Comparison of ENCODE assay signal across 8 cellular contexts in genomic region chr6:109373762-109374161, GRCh38. TPM values are rescaled to one million over a fixed set of nuclear protein-coding genes. Genes with fewer than 3 reads are reported as not detected.
DNase-seq lines count a peak whose midpoint lies in the region; ATAC-seq, FAIRE-seq and TF ChIP-seq lines count a peak whose summit lies in the region.

No MANE protein-coding gene starts in this region.

- H3K4me1 ChIP-seq in right lobe of liver (peaks cover 0 to 12% (median 0%) of the 10 kb centered on the region in 4 donors), HepG2 (ENCODE audit: insufficient read depth, low read length) (peaks cover 10% of the 10 kb centered on the region)

- peaks cover 21% of the 10 kb centered on the region for H4K20me1 ChIP-seq in HepG2 (ENCODE audit: insufficient read depth, low read length)

- FAIRE-seq in HepG2 (lab: Jason Lieb, UNC), result no peak

- CTCF ChIA-PET in HepG2 (lab: Yijun Ruan, JAX; ENCODE audit: low intra/inter-chr PET ratio, low total read pairs), result no interaction called here

- intact Hi-C loops in right lobe of liver (cut with DNase I), result no loop called here
- intact Hi-C loops in HepG2 (cut with micrococcal nuclease; ENCODE audit: unreplicated experiment), result no loop called here

- no peak overlapping the region for H3K27ac ChIP-seq in right lobe of liver
- H3K27ac ChIP-seq in HepG2 (ENCODE audit: extremely low read length, insufficient read depth, low read length), result no peak overlapping the region

- POLR2A ChIA-PET in HepG2 (lab: Yijun Ruan, JAX), result interaction anchor here (2.7 kb wide), 1 partner anchor 10 kb away, joined by 11 read pairs; the partner anchor contains the start of gene CD164

- peak overlapping the region; percentile 57 for H3K4me3 Mint-ChIP-seq in activated naive CD8-positive, alpha-beta T cell treated with anti-CD3 and anti-CD28 coated beads, Interleukin-2, amount 50 U/mL, for 24 hours

- no peak for TF ChIP-seq RAD21 in HepG2 (CRISPR knock-in tag; IDR thresholded peaks at IDR 0.05)

- DNase-seq in right lobe of liver (no peak), HepG2 (ENCODE audit: low spot score) (no peak), hypothalamus (lab: John Stamatoyannopoulos, UW) (no peak), amniotic stem cell (lab: John Stamatoyannopoulos, UW) (no peak), NCI-H1417 (lab: John Stamatoyannopoulos, UW) (no peak), putamen (ENCODE audit: low spot score) (no peak)
- DNase-seq in activated naive CD8-positive, alpha-beta T cell treated with anti-CD3 and anti-CD28 coated beads, Interleukin-2, amount 50 U/mL, for 24 hours, result peak; percentile 29

- TF ChIP-seq EP300 in HepG2 (IDR thresholded peaks at IDR 0.05; ENCODE audit: low read depth in 2 of 2, low read length in 2 of 2), result no peak
- no peak for TF ChIP-seq EP300 in HepG2 (CRISPR knock-in tag; IDR thresholded peaks at IDR 0.05; ENCODE audit: borderline replicate concordance)

- peaks cover 35% of the 10 kb centered on the region for H3K79me2 ChIP-seq in HepG2 (ENCODE audit: insufficient read depth, low read length)

- no peaks in the 10 kb centered on the region for H3K9me3 ChIP-seq in right lobe of liver
- no peaks in the 10 kb centered on the region for H3K9me3 ChIP-seq in HepG2 (ENCODE audit: low read length)

- 69% methylated on average over 4 of the region's 4 CpGs for WGBS in right lobe of liver (ENCODE audit: insufficient coverage, low coverage, low lambda C conversion rate, missing lambda C conversion rate)
- 99% methylated on average over 4 of the region's 4 CpGs for WGBS in HepG2 (ENCODE audit: low lambda C conversion rate)

- ATAC-seq in right lobe of liver, result peak in 3 of 4 donors; percentile 40 to 41 (median 41)
- no peak for ATAC-seq in HepG2
- peak; percentile 93 for ATAC-seq in HG03135 (IDR thresholded peaks at IDR 0.05; ENCODE audit: unreplicated experiment)
- ATAC-seq in activated naive CD8-positive, alpha-beta T cell treated with anti-CD3 and anti-CD28 coated beads, Interleukin-2, amount 50 U/mL, for 24 hours, result peak; percentile 94

- no peak overlapping the region for H3K4me2 ChIP-seq in HepG2 (ENCODE audit: low read depth, low read length)

- TF ChIP-seq POLR2A in right lobe of liver (IDR thresholded peaks at IDR 0.05) (no peak), HepG2 (IDR thresholded peaks at IDR 0.05; ENCODE audit: insufficient read depth in 1 of 2, low read depth in 2 of 2, low read length in 2 of 2) (no peak)

- H3K36me3 Mint-ChIP-seq in activated naive CD8-positive, alpha-beta T cell treated with anti-CD3 and anti-CD28 coated beads, Interleukin-2, amount 50 U/mL, for 24 hours (ENCODE audit: low read depth), result peaks cover 80% of the 10 kb centered on the region

- H3K36me3 ChIP-seq in right lobe of liver (peaks cover 8 to 80% (median 28%) of the 10 kb centered on the region in 4 donors), HepG2 (replicated peaks in 1 of 2; ENCODE audit: control insufficient read depth in 1 of 2, insufficient read depth in 2 of 2, low read length in 2 of 2) (peaks cover 19 to 87% of the 10 kb centered on the region in 2 experiments)

- no peaks in the 10 kb centered on the region for H3K27me3 Mint-ChIP-seq in activated naive CD8-positive, alpha-beta T cell treated with anti-CD3 and anti-CD28 coated beads, Interleukin-2, amount 50 U/mL, for 24 hours

- peaks cover 72% of the 10 kb centered on the region for H3K4me1 Mint-ChIP-seq in activated naive CD8-positive, alpha-beta T cell treated with anti-CD3 and anti-CD28 coated beads, Interleukin-2, amount 50 U/mL, for 24 hours

- no peak overlapping the region for H3K9ac ChIP-seq in HepG2 (ENCODE audit: insufficient read depth, low read depth, low read length)

- TF ChIP-seq CTCF in right lobe of liver (IDR thresholded peaks at IDR 0.05), result no peak
- no peak for TF ChIP-seq CTCF in HepG2 (CRISPR knock-in tag; IDR thresholded peaks at IDR 0.05)

- no peaks in the 10 kb centered on the region for H3K9me3 Mint-ChIP-seq in activated naive CD8-positive, alpha-beta T cell treated with anti-CD3 and anti-CD28 coated beads, Interleukin-2, amount 50 U/mL, for 24 hours

- H3K27me3 ChIP-seq in right lobe of liver (no peaks in the 10 kb centered on the region), HepG2 (ENCODE audit: control insufficient read depth in 1 of 2, insufficient read depth in 2 of 2, low read length in 2 of 2) (no peaks in the 10 kb centered on the region)

- BruUV-seq in HepG2 (replicated peaks; lab: Mats Ljungman, UMichigan), result no TSS peak

- H2AFZ ChIP-seq in HepG2 (ENCODE audit: low read length), result no peak overlapping the region

- H3K4me3 ChIP-seq in right lobe of liver (no peak overlapping the region), HepG2 (replicated peaks in 1 of 3; ENCODE audit: insufficient read depth in 1 of 3, low read depth in 2 of 3, low read length in 3 of 3) (no peak overlapping the region)

- in situ Hi-C loops in HepG2 (cut with HindIII; ENCODE audit: extremely low pct_ligation_motif_present, low pct_unique_long_range_greater_than_20kb), result no loop called here

- H3K27ac Mint-ChIP-seq in activated naive CD8-positive, alpha-beta T cell treated with anti-CD3 and anti-CD28 coated beads, Interleukin-2, amount 50 U/mL, for 24 hours, result peak overlapping the region; percentile 88

TF ChIP-seq in HepG2, 621 proteins besides CTCF, POLR2A, EP300 and RAD21 (continues in another document):
- TF ChIP-seq HMGXB4 (CRISPR knock-in tag; IDR thresholded peaks at IDR 0.05; ENCODE audit: borderline replicate concordance in 1 of 2, low read depth in 1 of 2), result no peak
- no peak for TF ChIP-seq HNRNPL (IDR thresholded peaks at IDR 0.05; ENCODE audit: low read depth, low read length)
- no peak for TF ChIP-seq GATA4 (IDR thresholded peaks at IDR 0.05; ENCODE audit: borderline replicate concordance, low read depth)
- TF ChIP-seq KLF11 (CRISPR knock-in tag; IDR thresholded peaks at IDR 0.05), result no peak
- no peak for TF ChIP-seq ZBTB33 (CRISPR knock-in tag; IDR thresholded peaks at IDR 0.05)
- no peak for TF ChIP-seq ZNF121 (CRISPR knock-in tag; IDR thresholded peaks at IDR 0.05)
- no peak for TF ChIP-seq ZNF746 (CRISPR knock-in tag; IDR thresholded peaks at IDR 0.05)
- TF ChIP-seq MEIS2 (CRISPR knock-in tag; IDR thresholded peaks at IDR 0.05), result no peak

RNA-seq across cellular contexts. Expression of gene CD164, which starts 8.5 kb away (rescaled TPM):
- total RNA-seq in right lobe of liver (100 to 1,000 TPM; 113 to 173 (median 150) TPM), HepG2 (2016; rRNA removed; fragmentation: Illumina TruSeq; extraction: Trizol) (148 and 222 TPM in 2 replicates)
- 22.2 and 25.0 TPM in 2 replicates for total RNA-seq in HepG2 (2016; cell fraction: cytosol; rRNA removed; fragmentation: Illumina TruSeq; extraction: Trizol; ENCODE audit: low read depth)
- total RNA-seq in HepG2 (2016; cell fraction: insoluble cytoplasmic fraction; rRNA removed; fragmentation: Illumina TruSeq; extraction: Trizol), result 152 and 227 TPM in 2 replicates
- 57.9 and 68.8 TPM in 2 replicates for total RNA-seq in HepG2 (2016; cell fraction: membrane; rRNA removed; fragmentation: Illumina TruSeq; extraction: Trizol)
- total RNA-seq in HepG2 (2016; cell fraction: nucleus; rRNA removed; fragmentation: Illumina TruSeq; extraction: Trizol), result 217 and 244 TPM in 2 replicates
- 257 and 293 TPM in 2 replicates for polyA plus RNA-seq in HepG2 (2011; rRNA removed)
- 113 and 156 TPM in 2 replicates for polyA plus RNA-seq in HepG2 (2011; cell fraction: cytosol; rRNA removed)
- 72.2 and 82.4 TPM in 2 replicates for polyA plus RNA-seq in HepG2 (2011; cell fraction: nucleus; rRNA removed)
- polyA plus RNA-seq in HepG2 (2012), result 167 and 201 TPM in 2 replicates
- polyA plus RNA-seq in HepG2 (2016; cell fraction: cytosol; fragmentation: Illumina TruSeq; extraction: Trizol; ENCODE audit: low read depth), result 20.0 and 22.1 TPM in 2 replicates
- polyA plus RNA-seq in HepG2 (2016; cell fraction: insoluble cytoplasmic fraction; fragmentation: Illumina TruSeq; extraction: Trizol; ENCODE audit: low read depth), result 148 and 155 TPM in 2 replicates
- 45.6 and 50.4 TPM in 2 replicates for polyA plus RNA-seq in HepG2 (2016; cell fraction: membrane; fragmentation: Illumina TruSeq; extraction: Trizol; ENCODE audit: low read depth)
- polyA plus RNA-seq in HepG2 (2016; cell fraction: nucleus; fragmentation: Illumina TruSeq; extraction: Trizol; ENCODE audit: insufficient read depth, low read depth), result 320 and 334 TPM in 2 replicates
- polyA minus RNA-seq in HepG2 (2011; rRNA and poly(A)+ RNA removed; ENCODE audit: low replicate concordance), result 273 and 666 TPM in 2 replicates
- 269 and 278 TPM in 2 replicates for polyA minus RNA-seq in HepG2 (2011; cell fraction: cytosol; rRNA and poly(A)+ RNA removed)
- polyA minus RNA-seq in HepG2 (2011; cell fraction: nucleus; rRNA and poly(A)+ RNA removed), result 158 and 165 TPM in 2 replicates
